In the genomic region with DNA sequence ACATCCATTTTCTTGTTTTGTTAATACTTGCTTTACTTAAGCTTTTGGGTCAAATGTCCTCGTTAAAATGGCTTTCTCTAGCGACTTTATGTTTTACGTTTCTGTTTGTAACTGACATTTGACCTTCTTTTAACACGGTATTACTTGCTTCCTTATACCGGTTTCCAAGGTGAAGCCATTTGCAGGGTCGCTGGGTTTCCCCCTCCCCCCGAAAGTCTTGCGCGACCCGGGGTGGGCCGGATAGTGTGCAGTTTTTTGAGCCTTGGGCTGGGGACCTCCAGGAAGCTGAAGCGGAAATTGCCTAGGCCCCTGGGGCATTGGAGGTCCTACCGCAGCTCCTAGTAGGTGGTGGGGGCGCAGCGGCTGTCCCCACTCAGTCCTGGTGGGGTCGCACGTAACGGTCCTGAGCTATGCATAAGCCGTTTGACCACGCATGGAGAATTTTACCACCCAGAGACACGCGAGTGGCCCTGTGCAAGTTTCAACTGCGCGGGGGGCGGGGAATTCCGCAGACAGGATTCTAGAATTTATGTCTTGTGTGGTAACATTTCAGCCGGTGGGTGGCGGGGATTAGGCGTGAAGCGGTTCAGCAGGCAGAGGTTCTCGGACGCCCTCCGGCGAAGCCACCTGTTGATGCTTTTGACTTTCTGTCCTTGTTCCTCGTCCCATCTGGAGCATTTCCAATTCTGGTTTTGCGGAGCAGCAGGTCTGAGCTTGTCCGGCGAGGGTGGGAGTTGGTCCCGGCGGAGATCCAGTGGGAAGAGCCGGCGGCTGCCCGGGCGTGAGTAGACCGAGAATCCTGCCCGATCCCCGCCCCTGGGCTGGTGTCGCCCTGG, we compare ENCODE assay signal across 1 cellular context.
A peak's percentile ranks its signal among the peaks of the same experiment; 100 is the strongest.
TF ChIP-seq lines count a peak whose summit lies in the region.

No MANE protein-coding gene starts in this region.

TF ChIP-seq in Ishikawa, 13 proteins besides CTCF, POLR2A, EP300 and RAD21 (continued from another document):
- TF ChIP-seq, protein P1, sequence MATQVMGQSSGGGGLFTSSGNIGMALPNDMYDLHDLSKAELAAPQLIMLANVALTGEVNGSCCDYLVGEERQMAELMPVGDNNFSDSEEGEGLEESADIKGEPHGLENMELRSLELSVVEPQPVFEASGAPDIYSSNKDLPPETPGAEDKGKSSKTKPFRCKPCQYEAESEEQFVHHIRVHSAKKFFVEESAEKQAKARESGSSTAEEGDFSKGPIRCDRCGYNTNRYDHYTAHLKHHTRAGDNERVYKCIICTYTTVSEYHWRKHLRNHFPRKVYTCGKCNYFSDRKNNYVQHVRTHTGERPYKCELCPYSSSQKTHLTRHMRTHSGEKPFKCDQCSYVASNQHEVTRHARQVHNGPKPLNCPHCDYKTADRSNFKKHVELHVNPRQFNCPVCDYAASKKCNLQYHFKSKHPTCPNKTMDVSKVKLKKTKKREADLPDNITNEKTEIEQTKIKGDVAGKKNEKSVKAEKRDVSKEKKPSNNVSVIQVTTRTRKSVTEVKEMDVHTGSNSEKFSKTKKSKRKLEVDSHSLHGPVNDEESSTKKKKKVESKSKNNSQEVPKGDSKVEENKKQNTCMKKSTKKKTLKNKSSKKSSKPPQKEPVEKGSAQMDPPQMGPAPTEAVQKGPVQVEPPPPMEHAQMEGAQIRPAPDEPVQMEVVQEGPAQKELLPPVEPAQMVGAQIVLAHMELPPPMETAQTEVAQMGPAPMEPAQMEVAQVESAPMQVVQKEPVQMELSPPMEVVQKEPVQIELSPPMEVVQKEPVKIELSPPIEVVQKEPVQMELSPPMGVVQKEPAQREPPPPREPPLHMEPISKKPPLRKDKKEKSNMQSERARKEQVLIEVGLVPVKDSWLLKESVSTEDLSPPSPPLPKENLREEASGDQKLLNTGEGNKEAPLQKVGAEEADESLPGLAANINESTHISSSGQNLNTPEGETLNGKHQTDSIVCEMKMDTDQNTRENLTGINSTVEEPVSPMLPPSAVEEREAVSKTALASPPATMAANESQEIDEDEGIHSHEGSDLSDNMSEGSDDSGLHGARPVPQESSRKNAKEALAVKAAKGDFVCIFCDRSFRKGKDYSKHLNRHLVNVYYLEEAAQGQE (IDR thresholded peaks at IDR 0.05; ENCODE audit: low read depth): no peak
- TF ChIP-seq NFIC (IDR thresholded peaks at IDR 0.05) (peak; percentile 64; the same call in 1 of the 2 replicates), TAF1 (IDR thresholded peaks at IDR 0.05; ENCODE audit: low read depth) (0 out of 2 replicates have a peak, but pooled peaks have one; percentile 25), EGR1 (IDR thresholded peaks at IDR 0.05) (no peak), TEAD4 (IDR thresholded peaks at IDR 0.05) (peak; percentile 63), CEBPB (IDR thresholded peaks at IDR 0.05) (peak; percentile 62), TCF12 (IDR thresholded peaks at IDR 0.05; ENCODE audit: low read depth) (no peak), CREB1 (IDR thresholded peaks at IDR 0.05; ENCODE audit: low read depth) (no peak), ZBTB7A (IDR thresholded peaks at IDR 0.05; ENCODE audit: low read depth) (peak; percentile 65), YY1 (IDR thresholded peaks at IDR 0.05; ENCODE audit: low read depth) (peak; percentile 40; the same call in 1 of the 2 replicates)
- TF ChIP-seq, protein P2, sequence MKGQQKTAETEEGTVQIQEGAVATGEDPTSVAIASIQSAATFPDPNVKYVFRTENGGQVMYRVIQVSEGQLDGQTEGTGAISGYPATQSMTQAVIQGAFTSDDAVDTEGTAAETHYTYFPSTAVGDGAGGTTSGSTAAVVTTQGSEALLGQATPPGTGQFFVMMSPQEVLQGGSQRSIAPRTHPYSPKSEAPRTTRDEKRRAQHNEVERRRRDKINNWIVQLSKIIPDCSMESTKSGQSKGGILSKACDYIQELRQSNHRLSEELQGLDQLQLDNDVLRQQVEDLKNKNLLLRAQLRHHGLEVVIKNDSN (IDR thresholded peaks at IDR 0.05): no peak
